Comparison of ENCODE assay signal across 13 cellular contexts in the genomic region with DNA sequence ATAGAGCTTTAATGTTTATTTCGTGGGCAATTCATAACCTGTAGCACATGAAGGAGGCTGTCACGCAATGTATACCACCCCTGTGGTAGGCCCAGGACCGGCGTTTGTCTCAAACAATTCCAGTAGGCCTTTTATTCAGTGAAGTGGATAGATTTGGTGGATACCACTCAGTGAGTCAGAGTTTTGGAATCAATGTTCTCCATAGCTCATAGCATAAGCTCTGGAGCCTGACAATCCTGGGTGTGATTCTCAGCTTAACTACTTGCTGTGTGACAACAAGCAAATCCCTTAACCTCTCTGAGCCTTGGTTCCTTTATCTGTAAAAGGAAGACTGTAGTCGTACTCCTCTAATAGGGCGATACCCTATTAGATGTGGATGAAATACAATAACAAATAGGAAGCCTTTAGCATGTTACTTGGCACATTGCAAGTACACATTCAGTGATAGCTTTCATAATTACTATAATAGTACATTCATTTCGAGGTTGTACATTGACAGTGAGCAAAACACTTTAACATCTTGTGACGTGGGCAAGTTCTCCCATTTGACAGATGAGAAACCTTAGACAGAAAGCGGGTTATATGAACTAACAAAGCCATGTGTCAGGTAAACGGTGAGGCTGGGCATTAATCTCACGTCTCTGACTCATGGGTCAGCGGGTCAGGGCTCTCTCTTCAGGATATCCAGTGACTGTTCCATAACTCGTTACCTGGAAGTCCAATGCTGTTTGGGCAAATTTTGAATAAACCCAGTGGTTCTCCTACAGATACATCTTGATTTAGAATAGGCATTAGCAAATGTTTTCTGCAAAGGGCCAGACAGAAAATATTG.
DNase-seq lines count a peak whose midpoint lies in the region; ATAC-seq, FAIRE-seq and TF ChIP-seq lines count a peak whose summit lies in the region.
"Had no signal": no experiment of that assay in that cellular context is flagged by ENCODE, and none has a peak within 500 bp of the region (broad histone marks: within the 10 kb centered on the region; RNA-seq: fewer than 3 reads in every experiment).

No MANE protein-coding gene starts in this region.

- H3K9me3 ChIP-seq in keratinocyte (ENCODE audit: control insufficient read depth, low read depth, low read length) (no peaks in the 10 kb centered on the region), vagina (no peaks in the 10 kb centered on the region)

- dilution Hi-C loops in keratinocyte (cut with MboI; ENCODE audit: extremely low pct_ligation_motif_present, low sequenced_read_pairs): no loop called here

- TF ChIP-seq CTCF in astrocyte of the cerebellum (IDR thresholded peaks at IDR 0.05; ENCODE audit: low read depth, low read length, missing control alignments) (no peak), keratinocyte (optimal IDR thresholded peaks at IDR 0.05 in 1 of 3, IDR thresholded peaks at IDR 0.05 in 1 of 3, conservative IDR thresholded peaks at IDR 0.05 in 1 of 3; ENCODE audit: extremely low read depth in 1 of 3, insufficient read depth in 2 of 3, low read length in 3 of 3) (no peak), vagina (IDR thresholded peaks at IDR 0.05) (no peak)

- H3K27me3 ChIP-seq in keratinocyte (ENCODE audit: control insufficient read depth, extremely low read depth, insufficient read depth, low read length) (no peaks in the 10 kb centered on the region), vagina (no peaks in the 10 kb centered on the region)

- H3K79me2 ChIP-seq in keratinocyte (ENCODE audit: control insufficient read depth, insufficient read depth, low read length): peaks cover 96% of the 10 kb centered on the region

- no peak overlapping the region for H3K4me3 ChIP-seq in astrocyte of the cerebellum (ENCODE audit: low read depth, low read length)
- no peak overlapping the region for H3K4me3 ChIP-seq in keratinocyte (ENCODE audit: control insufficient read depth in 2 of 3, extremely low read depth in 1 of 3, insufficient read depth in 2 of 3, low read depth in 1 of 3, low read length in 3 of 3)
- no peak overlapping the region for H3K4me3 ChIP-seq in vagina

- H2AFZ ChIP-seq in keratinocyte (ENCODE audit: control insufficient read depth, low read length): no peak overlapping the region

- H3K27ac ChIP-seq in keratinocyte (ENCODE audit: control insufficient read depth, insufficient read depth, low read length) (no peak overlapping the region), vagina (no peak overlapping the region)

- peaks cover 10% of the 10 kb centered on the region for H3K4me1 ChIP-seq in keratinocyte (ENCODE audit: control insufficient read depth, extremely low read depth, insufficient read depth, low read length)
- H3K4me1 ChIP-seq in vagina: peaks cover 16% of the 10 kb centered on the region

- H3K36me3 ChIP-seq in keratinocyte (ENCODE audit: control insufficient read depth in 2 of 2, extremely low read depth in 1 of 2, insufficient read depth in 2 of 2, low read length in 2 of 2): peaks cover 6 to 12% of the 10 kb centered on the region in 2 experiments
- H3K36me3 ChIP-seq in vagina: no peaks in the 10 kb centered on the region

- DNase-seq in AG20443 (ENCODE audit: low spot score): peak; percentile 41
- peak; percentile 64 for DNase-seq in HT1080 (ENCODE audit: low read depth)
- peak; percentile 65 for DNase-seq in astrocyte of the cerebellum (ENCODE audit: low read depth)
- DNase-seq in keratinocyte (ENCODE audit: low read depth, low spot score): no peak
- DNase-seq in stimulated activated naive CD8-positive, alpha-beta T cell treated with anti-CD3 and anti-CD28 coated beads, Interleukin-15, Interleukin-2, amounts not matched to agents 100 U/mL and 50 U/mL, for 24 hours: no peak
- no peak for DNase-seq in vagina (ENCODE audit: extremely low spot score in 2 of 2)
- no peak for DNase-seq in NCI-H2107 treated with DMSO at 0.1 percent for 48 hours (lab: John Stamatoyannopoulos, UW; ENCODE audit: unreplicated experiment)
- DNase-seq: activated CD4-positive, alpha-beta T cell treated with anti-CD3 and anti-CD28 coated beads for 4 hours; activated effector memory CD4-positive, alpha-beta T cell treated with Interleukin-2 at 50 U/mL for 16 hours; NCI-H1436 treated with DMSO at 0.1 percent for 48 hours; NK-92 treated with Interleukin-12 subunit alpha and Interleukin-12 subunit beta, amount 100 ng/mL, for 24 hours had no signal

- peak; percentile 92 for FAIRE-seq in keratinocyte (lab: Jason Lieb, UNC)
- FAIRE-seq: colon had no signal

- no peak for ATAC-seq in stimulated activated naive CD8-positive, alpha-beta T cell treated with anti-CD3 and anti-CD28 coated beads, Interleukin-15, Interleukin-2, amounts not matched to agents 100 U/mL and 50 U/mL, for 24 hours
- no peak for ATAC-seq in GM18519 (IDR thresholded peaks at IDR 0.05; ENCODE audit: low FRiP score, unreplicated experiment)

- peaks cover 31% of the 10 kb centered on the region for H4K20me1 ChIP-seq in keratinocyte (ENCODE audit: control insufficient read depth, extremely low read depth, insufficient read depth, low read length)

- intact Hi-C loops in vagina (cut with DNase I): no loop called here

- peaks cover 6% of the 10 kb centered on the region for H3K9me1 ChIP-seq in keratinocyte (ENCODE audit: control insufficient read depth, extremely low read depth, insufficient read depth, low read length)

- no peak overlapping the region for H3K9ac ChIP-seq in keratinocyte (ENCODE audit: control insufficient read depth, extremely low read depth, insufficient read depth, low read length)

- no peak for TF ChIP-seq POLR2A in vagina (IDR thresholded peaks at IDR 0.05)

- in situ Hi-C loops in astrocyte of the cerebellum (cut with HindIII; ENCODE audit: low sequenced_read_pairs): no loop called here

- H3K4me2 ChIP-seq in keratinocyte (ENCODE audit: control insufficient read depth, extremely low read depth, insufficient read depth, low read depth, low read length): peak overlapping the region; percentile 3

Comparison
In these comparisons a context has a peak if more than half of its experiments do, and no peak if none do; other contexts are left out.
1. DNase-seq: peak in AG20443 (single experiment), HT1080 (single experiment) and astrocyte of the cerebellum (single experiment); none in keratinocyte (single experiment), stimulated activated naive CD8-positive, alpha-beta T cell treated with anti-CD3 and anti-CD28 coated beads, Interleukin-15, Interleukin-2, amounts not matched to agents 100 U/mL and 50 U/mL, for 24 hours (single experiment), vagina (0 of 2) and NCI-H2107 treated with DMSO at 0.1 percent for 48 hours (single experiment).